Comparison of ENCODE assay signal across 18 cellular contexts in the genomic region with DNA sequence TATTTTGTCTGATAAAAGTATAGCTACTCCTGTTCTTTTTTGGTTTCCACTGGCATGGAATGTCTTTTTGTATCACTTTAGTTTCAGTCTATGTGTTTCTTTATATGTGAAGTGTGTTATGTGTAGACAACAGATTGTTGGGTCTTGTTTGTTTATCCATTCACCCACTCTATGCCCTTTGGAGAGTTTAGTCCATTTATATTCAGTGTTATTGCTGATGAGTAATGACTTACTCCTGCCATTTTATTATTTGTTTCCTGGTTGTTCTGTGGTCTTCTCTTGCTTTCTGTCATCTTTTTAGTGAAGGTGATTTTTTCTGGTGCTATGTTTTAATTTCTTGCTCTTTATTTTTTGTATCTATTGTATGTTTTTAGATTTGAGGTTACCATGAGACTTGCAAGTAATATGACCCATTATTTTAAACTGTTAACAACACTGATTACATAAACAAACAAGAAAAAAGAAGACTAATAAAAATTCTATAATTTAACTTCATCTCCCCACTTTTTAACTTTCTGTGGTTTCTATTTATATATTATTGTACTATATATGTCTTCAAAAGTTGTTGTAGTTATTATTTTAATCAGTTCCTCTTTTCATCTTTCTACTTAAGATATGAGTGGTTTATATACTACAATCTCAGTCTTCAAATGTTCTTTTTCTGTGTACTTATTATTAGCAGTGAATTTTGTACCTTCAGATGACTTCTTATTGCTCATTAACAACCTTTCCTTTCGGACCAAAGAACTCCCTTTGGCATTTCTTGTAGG.
DNase-seq lines count a peak whose midpoint lies in the region; ATAC-seq, FAIRE-seq and TF ChIP-seq lines count a peak whose summit lies in the region.
"Had no signal": no experiment of that assay in that cellular context is flagged by ENCODE, and none has a peak within 500 bp of the region (broad histone marks: within the 10 kb centered on the region; RNA-seq: fewer than 3 reads in every experiment).

No MANE protein-coding gene starts in this region.

- ATAC-seq in HG02852 (IDR thresholded peaks at IDR 0.05; ENCODE audit: unreplicated experiment), result peak; percentile 67
- ATAC-seq: natural killer cell had no signal

- no peak for TF ChIP-seq CTCF in GM12865 (IDR thresholded peaks at IDR 0.05; ENCODE audit: insufficient read depth, low read depth, low read length, missing control alignments)

- H3K27me3 ChIP-seq in H7 (ENCODE audit: control insufficient read depth, insufficient read depth, low read length), result no peaks in the 10 kb centered on the region

- no peaks in the 10 kb centered on the region for H3K36me3 ChIP-seq in H7 (replicated peaks; ENCODE audit: control insufficient read depth, insufficient read depth, low read length)

- FAIRE-seq in GM19239 (lab: Jason Lieb, UNC), result peak; percentile 35

- H3K4me3 ChIP-seq in GM12865 (ENCODE audit: low read depth, low read length), result no peak overlapping the region; the same call in 1 of the 2 replicates
- H3K4me3 ChIP-seq in H7 (ENCODE audit: insufficient read depth, low read depth, low read length), result no peak overlapping the region

- DNase-seq in GM12865 (ENCODE audit: low read depth), result peak; percentile 44
- no peak for DNase-seq in GM19239 (ENCODE audit: insufficient read length, low spot score)
- peak; percentile 31 for DNase-seq in M059J (ENCODE audit: low read depth)
- no peak for DNase-seq in T-helper 9 cell
- no peak for DNase-seq in GDM1 (lab: John Stamatoyannopoulos, UW)
- DNase-seq in NCI-H2227 (lab: John Stamatoyannopoulos, UW; ENCODE audit: unreplicated experiment), result no peak
- DNase-seq in H7, result no peak
- DNase-seq: activated CD4-positive, alpha-beta memory T cell treated with anti-CD3 and anti-CD28 coated beads, Interleukin-2, amount 10 ng/mL, durations not matched to agents 7 days and 5 days; activated effector memory CD4-positive, alpha-beta T cell treated with Interleukin-2 at 50 U/mL for 16 hours; Calu3; GOT3; KBM-7; natural killer cell; NCI-H1694; NCI-H82; Right ventricle myocardium superior; trophoblast cell had no signal

Comparison
In these comparisons a context has a peak if more than half of its experiments do, and no peak if none do; other contexts are left out.
1. DNase-seq: peak in GM12865 (single experiment) and M059J (single experiment); none in GM19239 (single experiment), T-helper 9 cell (single experiment), GDM1 (single experiment), NCI-H2227 (single experiment) and H7 (single experiment).